22 cellular contexts compared by ENCODE assay signal in genomic region chr2:595141-595805, GRCh38.
DNase-seq lines count a peak whose midpoint lies in the region; ATAC-seq and TF ChIP-seq lines count a peak whose summit lies in the region.
"Had no signal": no experiment of that assay in that cellular context is flagged by ENCODE, and none has a peak within 500 bp of the region (broad histone marks: within the 10 kb centered on the region; RNA-seq: fewer than 3 reads in every experiment).

No MANE protein-coding gene starts in this region.

- WGBS in SK-N-SH (ENCODE audit: low lambda C conversion rate) = 55% methylated on average over 19 of the region's 23 CpGs

- H2AFZ ChIP-seq in SK-N-SH (ENCODE audit: low read depth) (no peak overlapping the region), neural progenitor cell (replicated peaks) (peak overlapping the region; percentile 1)
- H2AFZ ChIP-seq: GM23248 had no signal

- no peak overlapping the region for H3K4me3 Mint-ChIP-seq in neural progenitor cell
- H3K4me3 Mint-ChIP-seq: CD14-positive monocyte; CD4-positive, alpha-beta T cell; CD8-positive, alpha-beta memory T cell; H9 had no signal

- no peak overlapping the region for H3K4me3 ChIP-seq in SK-N-SH (ENCODE audit: low read depth in 2 of 2, low read length in 1 of 2)
- no peak overlapping the region for H3K4me3 ChIP-seq in neural progenitor cell
- H3K4me3 ChIP-seq: A549; BLaER1 treated with 17β-estradiol and CSF1 and Interleukin-3, amounts not matched to agents 10 nM and 100 nM; GM23248 had no signal

- H3K4me1 ChIP-seq in SK-N-SH (ENCODE audit: control insufficient read depth in 1 of 2, insufficient read depth in 2 of 2, low read depth in 1 of 2, low read length in 1 of 2) = peaks cover 0 to 59% of the 10 kb centered on the region in 2 experiments; a peak in 2 of 4 replicates
- no peaks in the 10 kb centered on the region for H3K4me1 ChIP-seq in neural progenitor cell
- H3K4me1 ChIP-seq: A549 had no signal

- no peaks in the 10 kb centered on the region for H3K27me3 ChIP-seq in SK-N-SH (ENCODE audit: insufficient read depth)
- H3K27me3 ChIP-seq in neural progenitor cell = no peaks in the 10 kb centered on the region
- H3K27me3 ChIP-seq: BE2C; BLaER1 treated with 17β-estradiol and CSF1 and Interleukin-3, amounts not matched to agents 10 nM and 100 nM had no signal

- H3K9me3 ChIP-seq in SK-N-SH (no peaks in the 10 kb centered on the region), neural progenitor cell (ENCODE audit: low read depth) (no peaks in the 10 kb centered on the region)
- H3K9me3 ChIP-seq: A549; BE2C; BLaER1 treated with 17β-estradiol and CSF1 and Interleukin-3, amounts not matched to agents 10 nM and 100 nM had no signal

- POLR2A ChIA-PET in SK-N-SH (lab: Yijun Ruan, JAX) = no interaction called here

- no peak for TF ChIP-seq EP300 in SK-N-SH (IDR thresholded peaks at IDR 0.05; ENCODE audit: borderline replicate concordance in 1 of 2, low read depth in 1 of 2, low read length in 1 of 2)

- no peaks in the 10 kb centered on the region for H3K79me2 ChIP-seq in SK-N-SH (ENCODE audit: insufficient read depth)
- H3K79me2 ChIP-seq in neural progenitor cell (ENCODE audit: low read depth) = no peaks in the 10 kb centered on the region

- DNase-seq in SK-N-SH = peak; percentile 82
- DNase-seq in SK-N-DZ (ENCODE audit: low spot score) = peak; percentile 80
- no peak for DNase-seq in neural progenitor cell (ENCODE audit: low spot score)
- DNase-seq: ACHN; AML-193; CD4-positive, alpha-beta T cell; CD8-positive, alpha-beta memory T cell; DMS 273 treated with DMSO at 0.1 percent for 48 hours; DMS53; DMS79 treated with DMSO at 0.1 percent for 48 hours; GF-D8; GM23248; H9 had no signal

- no peak overlapping the region for H3K9ac ChIP-seq in SK-N-SH
- H3K9ac ChIP-seq in neural progenitor cell = no peak overlapping the region
- H3K9ac ChIP-seq: BLaER1 treated with 17β-estradiol and CSF1 and Interleukin-3, amounts not matched to agents 10 nM and 100 nM; GM23248 had no signal

- TF ChIP-seq CTCF in SK-N-SH (IDR thresholded peaks at IDR 0.05) (no peak), neural progenitor cell (IDR thresholded peaks at IDR 0.05) (no peak)

- H3K27ac Mint-ChIP-seq in neural progenitor cell = peak overlapping the region; percentile 94
- H3K27ac Mint-ChIP-seq: CD14-positive monocyte; CD4-positive, alpha-beta T cell; CD8-positive, alpha-beta memory T cell; H9 had no signal

- H3K27ac ChIP-seq in SK-N-SH (ENCODE audit: low read depth in 2 of 2, low read length in 1 of 2) (peak overlapping the region in 1 of 2 experiments; percentile 98; a peak in 2 of 4 replicates), neural progenitor cell (no peak overlapping the region)
- H3K27ac ChIP-seq: 22Rv1; A549; BLaER1 treated with 17β-estradiol and CSF1 and Interleukin-3, amounts not matched to agents 10 nM and 100 nM; GM23248 had no signal

- H3K27me3 Mint-ChIP-seq in neural progenitor cell (ENCODE audit: insufficient read depth, low read depth) = peaks cover 2% of the 10 kb centered on the region
- H3K27me3 Mint-ChIP-seq: CD4-positive, alpha-beta T cell had no signal

- H3K36me3 Mint-ChIP-seq in neural progenitor cell = peaks cover 2% of the 10 kb centered on the region
- H3K36me3 Mint-ChIP-seq: CD14-positive monocyte; CD8-positive, alpha-beta memory T cell had no signal

- H3K4me2 ChIP-seq in SK-N-SH (no peak overlapping the region), neural progenitor cell (no peak overlapping the region)
- H3K4me2 ChIP-seq: A549; BLaER1 treated with 17β-estradiol and CSF1 and Interleukin-3, amounts not matched to agents 10 nM and 100 nM had no signal

- ATAC-seq in SK-N-SH treated with all-trans-retinoic acid at 6 μM for 48 hours (no peak; the same call in 2 of the 3 replicates), HG02973 (IDR thresholded peaks at IDR 0.05; ENCODE audit: unreplicated experiment) (no peak), GM18502 (IDR thresholded peaks at IDR 0.05; ENCODE audit: poor library complexity, unreplicated experiment) (no peak)
- ATAC-seq: A549, HCT116 had no signal

- H3K36me3 ChIP-seq in SK-N-SH (replicated peaks in 1 of 2; ENCODE audit: control insufficient read depth in 1 of 2, insufficient read depth in 2 of 2, low read length in 1 of 2) (no peaks in the 10 kb centered on the region), neural progenitor cell (no peaks in the 10 kb centered on the region)
- H3K36me3 ChIP-seq: BE2C; BLaER1 treated with 17β-estradiol and CSF1 and Interleukin-3, amounts not matched to agents 10 nM and 100 nM had no signal

- peaks cover 4% of the 10 kb centered on the region for H3K9me3 Mint-ChIP-seq in neural progenitor cell
- H3K9me3 Mint-ChIP-seq: CD4-positive, alpha-beta T cell; CD8-positive, alpha-beta memory T cell had no signal

- CTCF ChIA-PET in SK-N-SH (lab: Yijun Ruan, JAX) = interaction anchor here (0.7 to 2.1 kb wide), 9 partner anchors 10 to 68 kb away, joined by 3 to 16 read pairs (median 3); no protein-coding TSS in a partner anchor

- no peaks in the 10 kb centered on the region for H3F3A ChIP-seq in SK-N-SH (replicated peaks; ENCODE audit: insufficient read depth)
- H3F3A ChIP-seq in neural progenitor cell (ENCODE audit: low read depth) = peaks cover 5% of the 10 kb centered on the region

- TF ChIP-seq RAD21 in SK-N-SH (IDR thresholded peaks at IDR 0.05; ENCODE audit: low read length) = no peak

- no peaks in the 10 kb centered on the region for H4K20me1 ChIP-seq in SK-N-SH (ENCODE audit: insufficient read depth)
- H4K20me1 ChIP-seq in neural progenitor cell (ENCODE audit: low read depth) = no peaks in the 10 kb centered on the region
- H4K20me1 ChIP-seq: BLaER1 treated with 17β-estradiol and CSF1 and Interleukin-3, amounts not matched to agents 10 nM and 100 nM had no signal

- H3K9me2 ChIP-seq in SK-N-SH = no peaks in the 10 kb centered on the region

- peaks cover 30% of the 10 kb centered on the region for H3K4me1 Mint-ChIP-seq in neural progenitor cell
- H3K4me1 Mint-ChIP-seq: CD14-positive monocyte; CD8-positive, alpha-beta memory T cell had no signal

TF ChIP-seq in SK-N-SH, 30 proteins besides CTCF, POLR2A, EP300 and RAD21:
- TF ChIP-seq RXRA (IDR thresholded peaks at IDR 0.05; ENCODE audit: borderline replicate concordance, low read depth) = no peak
- no peak; the same call in 1 of the 2 replicates for TF ChIP-seq RCOR1 (IDR thresholded peaks at IDR 0.05; ENCODE audit: low read length)
- TF ChIP-seq NRF1 (IDR thresholded peaks at IDR 0.05; ENCODE audit: low read depth, low read length) = no peak
- TF ChIP-seq IRF3 (IDR thresholded peaks at IDR 0.05; ENCODE audit: low read depth, low read length) = no peak
- no peak for TF ChIP-seq FOXM1 (IDR thresholded peaks at IDR 0.05; ENCODE audit: low read depth)

TF ChIP-seq in SK-N-SH treated with all-trans-retinoic acid at 6 μM for 48 hours, 23 proteins besides CTCF, POLR2A, EP300 and RAD21 (continues in another document):
- TF ChIP-seq TSHZ2 (CRISPR knock-in tag; IDR thresholded peaks at IDR 0.05) = no peak
- TF ChIP-seq ZNF8 (CRISPR knock-in tag; IDR thresholded peaks at IDR 0.05) = no peak
- no peak for TF ChIP-seq OSR1 (CRISPR knock-in tag; IDR thresholded peaks at IDR 0.05)
- no peak for TF ChIP-seq ARNTL (CRISPR knock-in tag; IDR thresholded peaks at IDR 0.05; ENCODE audit: borderline replicate concordance, low read depth)
- no peak for TF ChIP-seq CSDC2 (CRISPR knock-in tag; IDR thresholded peaks at IDR 0.05)
- TF ChIP-seq SNAI2 (CRISPR knock-in tag; IDR thresholded peaks at IDR 0.05) = no peak
- no peak for TF ChIP-seq ZNF70 (CRISPR knock-in tag; IDR thresholded peaks at IDR 0.05)
- TF ChIP-seq, protein P1, sequence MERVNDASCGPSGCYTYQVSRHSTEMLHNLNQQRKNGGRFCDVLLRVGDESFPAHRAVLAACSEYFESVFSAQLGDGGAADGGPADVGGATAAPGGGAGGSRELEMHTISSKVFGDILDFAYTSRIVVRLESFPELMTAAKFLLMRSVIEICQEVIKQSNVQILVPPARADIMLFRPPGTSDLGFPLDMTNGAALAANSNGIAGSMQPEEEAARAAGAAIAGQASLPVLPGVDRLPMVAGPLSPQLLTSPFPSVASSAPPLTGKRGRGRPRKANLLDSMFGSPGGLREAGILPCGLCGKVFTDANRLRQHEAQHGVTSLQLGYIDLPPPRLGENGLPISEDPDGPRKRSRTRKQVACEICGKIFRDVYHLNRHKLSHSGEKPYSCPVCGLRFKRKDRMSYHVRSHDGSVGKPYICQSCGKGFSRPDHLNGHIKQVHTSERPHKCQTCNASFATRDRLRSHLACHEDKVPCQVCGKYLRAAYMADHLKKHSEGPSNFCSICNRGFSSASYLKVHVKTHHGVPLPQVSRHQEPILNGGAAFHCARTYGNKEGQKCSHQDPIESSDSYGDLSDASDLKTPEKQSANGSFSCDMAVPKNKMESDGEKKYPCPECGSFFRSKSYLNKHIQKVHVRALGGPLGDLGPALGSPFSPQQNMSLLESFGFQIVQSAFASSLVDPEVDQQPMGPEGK (CRISPR knock-in tag; IDR thresholded peaks at IDR 0.05; ENCODE audit: borderline replicate concordance) = no peak
- TF ChIP-seq ZNF565 (CRISPR knock-in tag; conservative IDR thresholded peaks at IDR 0.05; ENCODE audit: low read depth) = no peak
- no peak for TF ChIP-seq ZFP30 (CRISPR knock-in tag; IDR thresholded peaks at IDR 0.05)
- TF ChIP-seq ISL1 (CRISPR knock-in tag; IDR thresholded peaks at IDR 0.05) = no peak
